17 cellular contexts compared by ENCODE assay signal in the genomic region with DNA sequence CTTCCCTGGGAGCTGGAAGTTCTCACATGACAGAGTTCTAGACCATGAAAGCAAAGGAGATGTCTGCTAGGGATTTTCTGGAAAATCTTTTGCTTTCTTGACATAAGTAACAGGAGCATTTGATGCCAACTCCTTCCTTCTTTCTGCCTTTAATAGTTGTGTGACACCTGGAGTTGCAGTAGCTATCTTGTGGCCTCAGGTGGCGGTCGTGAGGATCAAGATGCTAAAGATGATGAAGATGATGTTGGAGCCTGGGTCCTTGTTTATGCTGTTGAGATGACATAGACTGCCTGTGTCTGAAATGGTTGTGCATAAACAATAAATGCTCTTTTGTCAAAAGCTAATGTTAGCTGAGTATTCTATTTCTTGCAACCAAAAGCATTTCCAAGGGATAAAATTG. TPM values are rescaled to one million over a fixed set of nuclear protein-coding genes. Genes with fewer than 3 reads are reported as not detected.
"Had no signal": no experiment of that assay in that cellular context is flagged by ENCODE, and none has a peak within 500 bp of the region (broad histone marks: within the 10 kb centered on the region; RNA-seq: fewer than 3 reads in every experiment).

No MANE protein-coding gene starts in this region.

- DNase-seq: activated CD4-positive, alpha-beta T cell treated with anti-CD3 and anti-CD28 coated beads, Interleukin-2, amount 10 ng/mL, durations not matched to agents 7 days and 5 days; activated CD8-positive, alpha-beta memory T cell treated with anti-CD3 and anti-CD28 coated beads, Interleukin-2, amount 50 U/mL, for 48 hours; activated gamma-delta T cell treated with Interleukin-2 at 50 U/mL for 16 hours; esophagus squamous epithelium; left lung; naive B cell; ovary; stimulated activated CD4-positive, alpha-beta T cell treated with anti-CD3 and anti-CD28 coated beads, Interleukin-1b, Interleukin-23, amount 100 ng/mL, for 48 hours; stomach; testis; upper lobe of left lung had no signal

- ATAC-seq: left lung had no signal

- H3K27ac Mint-ChIP-seq: activated CD4-positive, alpha-beta T cell treated with anti-CD3 and anti-CD28 coated beads, Interleukin-2, amount 10 ng/mL, durations not matched to agents 7 days and 5 days; activated naive CD8-positive, alpha-beta T cell; brain had no signal

- H3K27me3 ChIP-seq: ovary, testis, upper lobe of left lung had no signal

- H3K4me2 ChIP-seq: hepatocyte had no signal

- FAIRE-seq: keratinocyte had no signal

- H3K36me3 ChIP-seq: esophagus squamous epithelium, left lung, ovary, stomach, upper lobe of left lung had no signal

- H3K36me3 Mint-ChIP-seq: activated naive CD8-positive, alpha-beta T cell; brain; naive B cell had no signal

- H3K4me3 Mint-ChIP-seq: activated CD4-positive, alpha-beta T cell treated with anti-CD3 and anti-CD28 coated beads, Interleukin-2, amount 10 ng/mL, durations not matched to agents 7 days and 5 days; activated naive CD8-positive, alpha-beta T cell; brain; central memory CD8-positive, alpha-beta T cell; naive B cell had no signal

- H3K4me1 Mint-ChIP-seq: activated CD4-positive, alpha-beta T cell treated with anti-CD3 and anti-CD28 coated beads, Interleukin-2, amount 10 ng/mL, durations not matched to agents 7 days and 5 days; central memory CD8-positive, alpha-beta T cell had no signal

- H3K4me3 ChIP-seq: coronary artery, esophagus squamous epithelium, hepatocyte, left lung, ovary, stomach, testis, upper lobe of left lung had no signal

- H3K27ac ChIP-seq: coronary artery, esophagus squamous epithelium, hepatocyte, left lung, ovary, stomach, testis, upper lobe of left lung had no signal

- H3K9me3 ChIP-seq: esophagus squamous epithelium, left lung, ovary, stomach, testis, upper lobe of left lung had no signal

- H3K9me3 Mint-ChIP-seq: activated CD4-positive, alpha-beta T cell treated with anti-CD3 and anti-CD28 coated beads, Interleukin-2, amount 10 ng/mL, durations not matched to agents 7 days and 5 days; brain; central memory CD8-positive, alpha-beta T cell; naive B cell had no signal

- H3K4me1 ChIP-seq: left lung, testis had no signal

- H2AFZ ChIP-seq: hepatocyte had no signal

- H3K79me2 ChIP-seq: hepatocyte had no signal

RNA-seq across cellular contexts. Expression of gene KIRREL1, which starts 32.7 kb away (rescaled TPM):
- total RNA-seq: activated CD4-positive, alpha-beta T cell treated with anti-CD3 and anti-CD28 coated beads, Interleukin-2, amount 10 ng/mL, durations not matched to agents 7 days and 5 days had no signal
